Comparison of ENCODE assay signal across 1 cellular context in genomic region chr16:31192856-31193642, GRCh38.
TF ChIP-seq lines count a peak whose summit lies in the region.

No MANE protein-coding gene starts in this region.

TF ChIP-seq in K562, 482 proteins besides CTCF, POLR2A, EP300 and RAD21:
- TF ChIP-seq ZBTB43 (CRISPR knock-in tag; IDR thresholded peaks at IDR 0.05) (0 out of 2 replicates have a peak, but pooled peaks have one; percentile 37), BCLAF1 (IDR thresholded peaks at IDR 0.05; ENCODE audit: borderline replicate concordance in 1 of 2, control insufficient read depth in 1 of 2, low read depth in 2 of 2, low read length in 1 of 2) (no peak), MITF (IDR thresholded peaks at IDR 0.05) (no peak), E2F8 (IDR thresholded peaks at IDR 0.05; ENCODE audit: low read depth, partially characterized antibody) (no peak), FOSL1 (tag; conservative IDR thresholded peaks at IDR 0.05) (no peak), CREB3 (tag; conservative IDR thresholded peaks at IDR 0.05; ENCODE audit: low read depth) (no peak), SUPT5H (IDR thresholded peaks at IDR 0.05) (peak; percentile 24), POLR2AphosphoS5 (IDR thresholded peaks at IDR 0.05; ENCODE audit: control insufficient read depth, insufficient read depth, low read depth, low read length) (peak; percentile 8; the same call in 1 of the 2 replicates), THAP12 (CRISPR knock-in tag; IDR thresholded peaks at IDR 0.05) (no peak), SNRNP70 (optimal IDR thresholded peaks at IDR 0.05; ENCODE audit: low read depth, low read length) (no peak), ZNF592 (IDR thresholded peaks at IDR 0.05) (no peak), REST (CRISPR knock-in tag; IDR thresholded peaks at IDR 0.05; ENCODE audit: low read depth) (no peak), POLR3A (IDR thresholded peaks at IDR 0.05; ENCODE audit: borderline replicate concordance, extremely low read depth, insufficient read depth, insufficient read length) (no peak)
